24 cellular contexts compared by ENCODE assay signal in the genomic region with DNA sequence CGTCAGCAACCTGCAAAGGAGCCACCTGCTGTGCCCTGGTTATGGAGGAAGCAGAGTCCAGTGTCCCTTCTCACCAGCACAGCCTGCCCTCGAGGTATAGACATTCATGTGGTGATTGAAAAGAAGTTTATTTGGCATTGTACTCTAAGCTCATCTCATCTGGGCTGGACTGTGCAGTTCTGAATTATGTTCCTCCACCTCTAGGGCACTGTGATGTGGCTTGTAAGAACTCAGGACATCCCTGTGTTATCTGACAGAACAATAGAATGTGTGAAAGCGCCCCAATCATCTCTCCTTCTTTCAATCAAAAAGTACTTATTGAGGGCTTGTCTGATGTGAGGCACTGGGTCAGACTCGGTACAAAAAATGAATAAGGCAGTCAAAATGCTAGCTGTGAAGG.
"Had no signal": no experiment of that assay in that cellular context is flagged by ENCODE, and none has a peak within 500 bp of the region (broad histone marks: within the 10 kb centered on the region; RNA-seq: fewer than 3 reads in every experiment).

No MANE protein-coding gene starts in this region.

- H3K9me3 ChIP-seq: esophagus squamous epithelium, heart right ventricle, left lung, right atrium auricular region, sigmoid colon, spleen, testis, tibial artery had no signal

- H3K36me3 ChIP-seq: esophagus squamous epithelium, heart right ventricle, left lung, neural progenitor cell, right atrium auricular region, sigmoid colon, spleen, tibial artery had no signal

- H3K27ac ChIP-seq: coronary artery, esophagus squamous epithelium, heart right ventricle, left lung, neural progenitor cell, parathyroid adenoma, right atrium auricular region, sigmoid colon, spleen, testis, tibial artery had no signal

- H3K27me3 ChIP-seq: neural progenitor cell, right atrium auricular region, sigmoid colon, testis, tibial artery had no signal

- H3K4me3 ChIP-seq: coronary artery, esophagus squamous epithelium, heart right ventricle, left lung, neural progenitor cell, right atrium auricular region, sigmoid colon, spleen, testis, tibial artery had no signal

- H3K4me1 ChIP-seq: esophagus squamous epithelium, heart right ventricle, left lung, neural progenitor cell, right atrium auricular region, sigmoid colon, spleen, testis, tibial artery had no signal

- FAIRE-seq: endometrium, islet of Langerhans had no signal

- DNase-seq: effector memory CD8-positive, alpha-beta T cell; erythroblast; esophagus squamous epithelium; foreskin melanocyte; glutamatergic neuron; heart right ventricle; hippocampal formation; left cardiac atrium; left lung; mesenchymal stem cell; naive thymus-derived CD4-positive, alpha-beta T cell; sigmoid colon; spleen; stimulated activated CD4-positive, alpha-beta T cell treated with anti-CD3 and anti-CD28 coated beads, Interleukin-4, amount 100 ng/mL, for 4 hours; stimulated activated naive CD8-positive, alpha-beta T cell treated with anti-CD3 and anti-CD28 coated beads, Interleukin-15, Interleukin-2, amounts not matched to agents 100 U/mL and 50 U/mL, for 24 hours; substantia nigra; testis; tibial artery had no signal
